ENCODE assay signal across 3 cellular contexts in genomic region chr22:24083361-24083760, GRCh38.
"Had no signal": no experiment of that assay in that cellular context is flagged by ENCODE, and none has a peak within 500 bp of the region (broad histone marks: within the 10 kb centered on the region; RNA-seq: fewer than 3 reads in every experiment).

No MANE protein-coding gene starts in this region.

- H3K4me3 ChIP-seq: GM12878 had no signal

- ATAC-seq: GM12878 had no signal

- DNase-seq: GDM1, GF-D8 had no signal
